ENCODE assay signal across 1 cellular context in the genomic region with DNA sequence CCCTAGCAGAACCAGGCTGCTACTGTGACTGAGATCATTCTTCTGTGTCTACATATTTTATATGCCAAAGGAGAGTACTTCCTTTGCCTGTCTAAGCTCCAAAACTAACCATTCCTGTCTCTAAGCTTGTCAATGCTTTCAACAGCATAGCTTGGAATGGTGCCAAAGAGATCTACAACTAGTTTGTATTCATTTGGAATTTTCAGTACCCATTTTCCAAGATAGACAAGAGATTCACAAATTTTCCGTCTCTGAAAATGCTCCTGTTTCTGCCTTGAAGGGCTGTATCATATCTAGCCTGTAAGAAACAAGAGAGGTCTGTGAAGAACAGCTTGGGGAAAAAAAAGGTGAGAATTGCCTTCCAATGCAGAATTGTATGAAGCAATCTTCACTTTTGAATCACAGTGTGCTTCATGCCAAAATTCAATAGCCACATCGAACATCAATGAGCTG.
TF ChIP-seq lines count a peak whose summit lies in the region.

No MANE protein-coding gene starts in this region.

TF ChIP-seq in SK-N-SH, 30 proteins besides CTCF, POLR2A, EP300 and RAD21 (continued from another document):
- no peak for TF ChIP-seq EZH2phosphoT487 (IDR thresholded peaks at IDR 0.05; ENCODE audit: borderline replicate concordance, low read depth)
- peak; percentile 40; the same call in 1 of the 2 replicates for TF ChIP-seq POLR2AphosphoS5 (IDR thresholded peaks at IDR 0.05; ENCODE audit: low read depth, low read length)
- no peak for TF ChIP-seq RCOR1 (IDR thresholded peaks at IDR 0.05; ENCODE audit: low read length)
- no peak for TF ChIP-seq ZBTB33 (IDR thresholded peaks at IDR 0.05; ENCODE audit: borderline replicate concordance, low read depth)
- TF ChIP-seq TAF1 (IDR thresholded peaks at IDR 0.05; ENCODE audit: borderline replicate concordance, low read depth, low read length) = no peak
- TF ChIP-seq IRF3 (IDR thresholded peaks at IDR 0.05; ENCODE audit: low read depth, low read length) = no peak
- no peak for TF ChIP-seq SMC3 (IDR thresholded peaks at IDR 0.05; ENCODE audit: low read depth, low read length)
- no peak for TF ChIP-seq MXI1 (IDR thresholded peaks at IDR 0.05; ENCODE audit: low read depth, low read length)
- TF ChIP-seq, protein P1, sequence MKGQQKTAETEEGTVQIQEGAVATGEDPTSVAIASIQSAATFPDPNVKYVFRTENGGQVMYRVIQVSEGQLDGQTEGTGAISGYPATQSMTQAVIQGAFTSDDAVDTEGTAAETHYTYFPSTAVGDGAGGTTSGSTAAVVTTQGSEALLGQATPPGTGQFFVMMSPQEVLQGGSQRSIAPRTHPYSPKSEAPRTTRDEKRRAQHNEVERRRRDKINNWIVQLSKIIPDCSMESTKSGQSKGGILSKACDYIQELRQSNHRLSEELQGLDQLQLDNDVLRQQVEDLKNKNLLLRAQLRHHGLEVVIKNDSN (IDR thresholded peaks at IDR 0.05; ENCODE audit: borderline replicate concordance, low read depth) = no peak
- TF ChIP-seq FOXM1 (IDR thresholded peaks at IDR 0.05; ENCODE audit: low read depth) = no peak
- TF ChIP-seq, protein P2, sequence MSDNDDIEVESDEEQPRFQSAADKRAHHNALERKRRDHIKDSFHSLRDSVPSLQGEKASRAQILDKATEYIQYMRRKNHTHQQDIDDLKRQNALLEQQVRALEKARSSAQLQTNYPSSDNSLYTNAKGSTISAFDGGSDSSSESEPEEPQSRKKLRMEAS (IDR thresholded peaks at IDR 0.05; ENCODE audit: low read depth) = no peak
- no peak for TF ChIP-seq RFX5 (IDR thresholded peaks at IDR 0.05; ENCODE audit: low read length)
- TF ChIP-seq TEAD4 (IDR thresholded peaks at IDR 0.05; ENCODE audit: borderline replicate concordance, insufficient read depth) = peak; percentile 41; the same call in 1 of the 2 replicates
- no peak for TF ChIP-seq FOSL2 (IDR thresholded peaks at IDR 0.05; ENCODE audit: borderline replicate concordance, low read depth)
- no peak for TF ChIP-seq ELF1 (IDR thresholded peaks at IDR 0.05)
- TF ChIP-seq CHD2 (IDR thresholded peaks at IDR 0.05; ENCODE audit: low read length, partially characterized antibody) = no peak
- no peak for TF ChIP-seq GABPA (IDR thresholded peaks at IDR 0.05; ENCODE audit: low read depth)
- TF ChIP-seq TCF12 (IDR thresholded peaks at IDR 0.05) = peak; percentile 83
- TF ChIP-seq SIN3A (IDR thresholded peaks at IDR 0.05; ENCODE audit: borderline replicate concordance, low read depth, low read length) = 0 out of 2 replicates have a peak, but pooled peaks have one; percentile 22
- TF ChIP-seq JUND (IDR thresholded peaks at IDR 0.05) = no peak
- TF ChIP-seq REST (IDR thresholded peaks at IDR 0.05; ENCODE audit: low read depth, low read length) = no peak
- no peak for TF ChIP-seq FOXJ3 (CRISPR knock-in tag; IDR thresholded peaks at IDR 0.05)
- TF ChIP-seq, protein P3, sequence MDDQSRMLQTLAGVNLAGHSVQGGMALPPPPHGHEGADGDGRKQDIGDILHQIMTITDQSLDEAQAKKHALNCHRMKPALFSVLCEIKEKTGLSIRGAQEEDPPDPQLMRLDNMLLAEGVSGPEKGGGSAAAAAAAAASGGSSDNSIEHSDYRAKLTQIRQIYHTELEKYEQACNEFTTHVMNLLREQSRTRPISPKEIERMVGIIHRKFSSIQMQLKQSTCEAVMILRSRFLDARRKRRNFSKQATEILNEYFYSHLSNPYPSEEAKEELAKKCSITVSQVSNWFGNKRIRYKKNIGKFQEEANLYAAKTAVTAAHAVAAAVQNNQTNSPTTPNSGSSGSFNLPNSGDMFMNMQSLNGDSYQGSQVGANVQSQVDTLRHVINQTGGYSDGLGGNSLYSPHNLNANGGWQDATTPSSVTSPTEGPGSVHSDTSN (IDR thresholded peaks at IDR 0.05) = peak; percentile 86
- no peak for TF ChIP-seq YY1 (IDR thresholded peaks at IDR 0.05; ENCODE audit: low read depth)
